ENCODE assay signal across 1 cellular context in the genomic region with DNA sequence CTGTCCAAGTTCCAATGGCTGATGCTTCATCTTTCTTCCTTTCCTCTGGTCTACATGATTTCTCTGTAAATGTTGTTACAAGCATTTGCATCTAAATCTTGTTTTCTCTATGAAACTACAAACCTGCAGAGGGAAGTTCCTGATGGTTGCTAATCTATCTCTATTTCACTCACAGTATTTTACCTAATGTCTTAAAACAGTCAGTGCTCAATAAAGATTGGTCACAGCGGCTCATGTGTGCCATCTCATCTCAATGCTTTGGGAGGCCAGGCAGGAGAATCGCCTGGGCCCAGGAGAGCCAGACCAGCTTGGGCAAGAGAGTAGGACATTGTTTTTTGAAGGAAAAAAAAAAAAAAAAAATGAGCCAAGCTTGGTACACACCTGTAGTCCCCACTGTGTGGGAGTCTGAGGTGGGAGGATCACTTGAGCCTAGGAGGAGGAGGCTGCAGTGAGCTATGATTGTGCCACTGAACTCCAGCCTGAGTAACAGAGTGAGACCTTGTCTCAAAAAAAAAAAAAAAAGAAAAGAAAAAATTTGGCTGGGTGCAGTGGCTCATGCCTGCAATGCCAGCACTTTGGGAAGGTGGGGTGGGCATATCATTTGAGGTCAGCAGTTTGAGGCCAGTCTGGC.
TF ChIP-seq lines count a peak whose summit lies in the region.

No MANE protein-coding gene starts in this region.

TF ChIP-seq in GM23338, 12 proteins besides CTCF, POLR2A, EP300 and RAD21 (continued from another document):
- TF ChIP-seq, protein P1, sequence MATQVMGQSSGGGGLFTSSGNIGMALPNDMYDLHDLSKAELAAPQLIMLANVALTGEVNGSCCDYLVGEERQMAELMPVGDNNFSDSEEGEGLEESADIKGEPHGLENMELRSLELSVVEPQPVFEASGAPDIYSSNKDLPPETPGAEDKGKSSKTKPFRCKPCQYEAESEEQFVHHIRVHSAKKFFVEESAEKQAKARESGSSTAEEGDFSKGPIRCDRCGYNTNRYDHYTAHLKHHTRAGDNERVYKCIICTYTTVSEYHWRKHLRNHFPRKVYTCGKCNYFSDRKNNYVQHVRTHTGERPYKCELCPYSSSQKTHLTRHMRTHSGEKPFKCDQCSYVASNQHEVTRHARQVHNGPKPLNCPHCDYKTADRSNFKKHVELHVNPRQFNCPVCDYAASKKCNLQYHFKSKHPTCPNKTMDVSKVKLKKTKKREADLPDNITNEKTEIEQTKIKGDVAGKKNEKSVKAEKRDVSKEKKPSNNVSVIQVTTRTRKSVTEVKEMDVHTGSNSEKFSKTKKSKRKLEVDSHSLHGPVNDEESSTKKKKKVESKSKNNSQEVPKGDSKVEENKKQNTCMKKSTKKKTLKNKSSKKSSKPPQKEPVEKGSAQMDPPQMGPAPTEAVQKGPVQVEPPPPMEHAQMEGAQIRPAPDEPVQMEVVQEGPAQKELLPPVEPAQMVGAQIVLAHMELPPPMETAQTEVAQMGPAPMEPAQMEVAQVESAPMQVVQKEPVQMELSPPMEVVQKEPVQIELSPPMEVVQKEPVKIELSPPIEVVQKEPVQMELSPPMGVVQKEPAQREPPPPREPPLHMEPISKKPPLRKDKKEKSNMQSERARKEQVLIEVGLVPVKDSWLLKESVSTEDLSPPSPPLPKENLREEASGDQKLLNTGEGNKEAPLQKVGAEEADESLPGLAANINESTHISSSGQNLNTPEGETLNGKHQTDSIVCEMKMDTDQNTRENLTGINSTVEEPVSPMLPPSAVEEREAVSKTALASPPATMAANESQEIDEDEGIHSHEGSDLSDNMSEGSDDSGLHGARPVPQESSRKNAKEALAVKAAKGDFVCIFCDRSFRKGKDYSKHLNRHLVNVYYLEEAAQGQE (IDR thresholded peaks at IDR 0.05; ENCODE audit: unreplicated experiment): no peak
- TF ChIP-seq CREB1 (CRISPR knock-in tag; IDR thresholded peaks at IDR 0.05; ENCODE audit: low read depth) (no peak), NANOG (IDR thresholded peaks at IDR 0.05; ENCODE audit: borderline replicate concordance) (no peak), POLR2AphosphoS5 (IDR thresholded peaks at IDR 0.05; ENCODE audit: low read depth) (no peak), STAT1 (IDR thresholded peaks at IDR 0.05; ENCODE audit: unreplicated experiment) (no peak), EZH2phosphoT487 (IDR thresholded peaks at IDR 0.05; ENCODE audit: unreplicated experiment) (no peak), JUNB (IDR thresholded peaks at IDR 0.05; ENCODE audit: unreplicated experiment) (no peak)
- TF ChIP-seq, protein P2, sequence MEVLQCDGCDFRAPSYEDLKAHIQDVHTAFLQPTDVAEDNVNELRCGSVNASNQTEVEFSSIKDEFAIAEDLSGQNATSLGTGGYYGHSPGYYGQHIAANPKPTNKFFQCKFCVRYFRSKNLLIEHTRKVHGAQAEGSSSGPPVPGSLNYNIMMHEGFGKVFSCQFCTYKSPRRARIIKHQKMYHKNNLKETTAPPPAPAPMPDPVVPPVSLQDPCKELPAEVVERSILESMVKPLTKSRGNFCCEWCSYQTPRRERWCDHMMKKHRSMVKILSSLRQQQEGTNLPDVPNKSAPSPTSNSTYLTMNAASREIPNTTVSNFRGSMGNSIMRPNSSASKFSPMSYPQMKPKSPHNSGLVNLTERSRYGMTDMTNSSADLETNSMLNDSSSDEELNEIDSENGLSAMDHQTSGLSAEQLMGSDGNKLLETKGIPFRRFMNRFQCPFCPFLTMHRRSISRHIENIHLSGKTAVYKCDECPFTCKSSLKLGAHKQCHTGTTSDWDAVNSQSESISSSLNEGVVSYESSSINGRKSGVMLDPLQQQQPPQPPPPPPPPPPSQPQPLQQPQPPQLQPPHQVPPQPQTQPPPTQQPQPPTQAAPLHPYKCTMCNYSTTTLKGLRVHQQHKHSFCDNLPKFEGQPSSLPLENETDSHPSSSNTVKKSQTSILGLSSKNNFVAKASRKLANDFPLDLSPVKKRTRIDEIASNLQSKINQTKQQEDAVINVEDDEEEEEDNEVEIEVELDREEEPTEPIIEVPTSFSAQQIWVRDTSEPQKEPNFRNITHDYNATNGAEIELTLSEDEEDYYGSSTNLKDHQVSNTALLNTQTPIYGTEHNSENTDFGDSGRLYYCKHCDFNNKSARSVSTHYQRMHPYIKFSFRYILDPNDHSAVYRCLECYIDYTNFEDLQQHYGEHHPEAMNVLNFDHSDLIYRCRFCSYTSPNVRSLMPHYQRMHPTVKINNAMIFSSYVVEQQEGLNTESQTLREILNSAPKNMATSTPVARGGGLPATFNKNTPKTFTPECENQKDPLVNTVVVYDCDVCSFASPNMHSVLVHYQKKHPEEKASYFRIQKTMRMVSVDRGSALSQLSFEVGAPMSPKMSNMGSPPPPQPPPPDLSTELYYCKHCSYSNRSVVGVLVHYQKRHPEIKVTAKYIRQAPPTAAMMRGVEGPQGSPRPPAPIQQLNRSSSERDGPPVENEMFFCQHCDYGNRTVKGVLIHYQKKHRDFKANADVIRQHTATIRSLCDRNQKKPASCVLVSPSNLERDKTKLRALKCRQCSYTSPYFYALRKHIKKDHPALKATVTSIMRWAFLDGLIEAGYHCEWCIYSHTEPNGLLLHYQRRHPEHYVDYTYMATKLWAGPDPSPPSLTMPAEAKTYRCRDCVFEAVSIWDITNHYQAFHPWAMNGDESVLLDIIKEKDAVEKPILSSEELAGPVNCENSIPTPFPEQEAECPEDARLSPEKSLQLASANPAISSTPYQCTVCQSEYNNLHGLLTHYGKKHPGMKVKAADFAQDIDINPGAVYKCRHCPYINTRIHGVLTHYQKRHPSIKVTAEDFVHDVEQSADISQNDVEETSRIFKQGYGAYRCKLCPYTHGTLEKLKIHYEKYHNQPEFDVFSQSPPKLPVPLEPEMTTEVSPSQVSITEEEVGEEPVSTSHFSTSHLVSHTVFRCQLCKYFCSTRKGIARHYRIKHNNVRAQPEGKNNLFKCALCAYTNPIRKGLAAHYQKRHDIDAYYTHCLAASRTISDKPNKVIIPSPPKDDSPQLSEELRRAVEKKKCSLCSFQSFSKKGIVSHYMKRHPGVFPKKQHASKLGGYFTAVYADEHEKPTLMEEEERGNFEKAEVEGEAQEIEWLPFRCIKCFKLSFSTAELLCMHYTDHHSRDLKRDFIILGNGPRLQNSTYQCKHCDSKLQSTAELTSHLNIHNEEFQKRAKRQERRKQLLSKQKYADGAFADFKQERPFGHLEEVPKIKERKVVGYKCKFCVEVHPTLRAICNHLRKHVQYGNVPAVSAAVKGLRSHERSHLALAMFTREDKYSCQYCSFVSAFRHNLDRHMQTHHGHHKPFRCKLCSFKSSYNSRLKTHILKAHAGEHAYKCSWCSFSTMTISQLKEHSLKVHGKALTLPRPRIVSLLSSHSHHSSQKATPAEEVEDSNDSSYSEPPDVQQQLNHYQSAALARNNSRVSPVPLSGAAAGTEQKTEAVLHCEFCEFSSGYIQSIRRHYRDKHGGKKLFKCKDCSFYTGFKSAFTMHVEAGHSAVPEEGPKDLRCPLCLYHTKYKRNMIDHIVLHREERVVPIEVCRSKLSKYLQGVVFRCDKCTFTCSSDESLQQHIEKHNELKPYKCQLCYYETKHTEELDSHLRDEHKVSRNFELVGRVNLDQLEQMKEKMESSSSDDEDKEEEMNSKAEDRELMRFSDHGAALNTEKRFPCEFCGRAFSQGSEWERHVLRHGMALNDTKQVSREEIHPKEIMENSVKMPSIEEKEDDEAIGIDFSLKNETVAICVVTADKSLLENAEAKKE (CRISPR knock-in tag; IDR thresholded peaks at IDR 0.05): no peak
- TF ChIP-seq, protein P3, sequence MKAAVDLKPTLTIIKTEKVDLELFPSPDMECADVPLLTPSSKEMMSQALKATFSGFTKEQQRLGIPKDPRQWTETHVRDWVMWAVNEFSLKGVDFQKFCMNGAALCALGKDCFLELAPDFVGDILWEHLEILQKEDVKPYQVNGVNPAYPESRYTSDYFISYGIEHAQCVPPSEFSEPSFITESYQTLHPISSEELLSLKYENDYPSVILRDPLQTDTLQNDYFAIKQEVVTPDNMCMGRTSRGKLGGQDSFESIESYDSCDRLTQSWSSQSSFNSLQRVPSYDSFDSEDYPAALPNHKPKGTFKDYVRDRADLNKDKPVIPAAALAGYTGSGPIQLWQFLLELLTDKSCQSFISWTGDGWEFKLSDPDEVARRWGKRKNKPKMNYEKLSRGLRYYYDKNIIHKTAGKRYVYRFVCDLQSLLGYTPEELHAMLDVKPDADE (IDR thresholded peaks at IDR 0.05): no peak
